In the genomic region with DNA sequence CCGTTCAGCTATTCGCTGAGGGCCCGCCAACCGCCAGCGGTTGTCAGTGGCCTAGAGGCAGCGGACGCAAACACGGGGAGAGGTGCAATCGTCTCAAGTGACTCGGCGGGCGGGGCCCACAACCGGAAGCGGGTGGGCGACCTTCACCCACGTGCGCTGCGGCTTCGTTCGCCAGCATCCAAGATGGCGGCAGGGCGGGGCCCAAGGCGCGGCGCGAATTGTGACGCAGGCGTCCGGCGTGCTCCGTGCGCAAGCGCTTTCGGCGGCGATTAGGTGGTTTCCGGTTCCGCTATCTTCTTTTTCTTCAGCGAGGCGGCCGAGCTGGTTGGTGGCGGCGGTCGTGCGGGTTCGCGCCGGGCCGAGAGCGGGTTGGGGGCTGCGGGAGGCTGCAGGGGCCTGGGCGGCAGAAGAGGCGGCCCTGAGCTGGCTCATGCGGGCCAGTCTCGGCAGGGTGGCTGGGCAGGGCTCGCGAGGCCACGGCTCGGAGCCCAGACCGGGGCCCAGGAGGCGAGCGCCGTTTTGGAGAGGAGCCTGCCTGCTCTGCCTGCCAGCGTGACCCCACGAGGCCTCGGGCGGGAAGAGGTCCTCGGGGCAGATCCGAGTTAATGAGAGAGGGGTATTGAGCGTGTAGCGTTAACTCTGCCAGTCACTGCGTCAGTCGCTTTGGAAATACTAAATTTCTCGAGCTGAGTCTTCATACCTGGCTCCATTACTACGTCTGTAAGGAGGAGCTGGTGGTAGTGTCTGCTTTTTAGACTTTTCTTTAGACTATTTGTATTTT, we compare ENCODE assay signal across 8 cellular contexts. TPM values are rescaled to one million over a fixed set of nuclear protein-coding genes. Genes with fewer than 3 reads are reported as not detected.
DNase-seq lines count a peak whose midpoint lies in the region; ATAC-seq and TF ChIP-seq lines count a peak whose summit lies in the region.

A gene (plus strand): TSS at position 294 of the 781 bp plus-strand sequence. CDS start 1,444 bp downstream, outside the sequence.

- peaks cover 3% of the 10 kb centered on the region for H3K36me3 ChIP-seq in kidney epithelial cell (ENCODE audit: control insufficient read depth, insufficient read depth, low read length)

- ATAC-seq in GM19043 (IDR thresholded peaks at IDR 0.05; ENCODE audit: low read depth, unreplicated experiment) (peak; percentile 88), HG03378 (IDR thresholded peaks at IDR 0.05; ENCODE audit: unreplicated experiment) (peak; percentile 84)

- DNase-seq in AG20443 (ENCODE audit: low spot score): peak; percentile 97
- peak; percentile 96 for DNase-seq in NCI-H510A (lab: John Stamatoyannopoulos, UW)
- peak; percentile 99 for DNase-seq in activated CD4-positive, alpha-beta T cell treated with anti-CD3 and anti-CD28 coated beads for 1 hour
- peak; percentile 96 for DNase-seq in cerebellum (ENCODE audit: low spot score)
- DNase-seq in kidney epithelial cell (ENCODE audit: low read depth): peak; percentile 80
- peak; percentile 97 to 98 for DNase-seq in stimulated activated CD4-positive, alpha-beta T cell treated with anti-CD3 and anti-CD28 coated beads, Interleukin-15, amount 100 ng/mL, for 48 hours (ENCODE audit: low read depth in 2 of 2)

- H3K4me3 ChIP-seq in kidney epithelial cell (ENCODE audit: low read depth, low read length): peak within 1 kb of the TSS; percentile 87

- no peaks in the 10 kb centered on the region for H3K27me3 ChIP-seq in kidney epithelial cell (ENCODE audit: control insufficient read depth, insufficient read depth, low read length)

- no peak for TF ChIP-seq CTCF in kidney epithelial cell (IDR thresholded peaks at IDR 0.05; ENCODE audit: insufficient read depth, low read length, poor library complexity, severe bottlenecking)

RNA-seq across cellular contexts. Expression of the gene that starts here (rescaled TPM):
- total RNA-seq in cerebellum (435 TPM), kidney epithelial cell (859 and 990 TPM in 2 replicates)

Comparison
In these comparisons a context has a peak if more than half of its experiments do, and no peak if none do; other contexts are left out.
1. Peak in every context shown above with its lines: DNase-seq, ATAC-seq and H3K4me3 ChIP-seq.